9 cellular contexts compared by ENCODE assay signal in the genomic region with DNA sequence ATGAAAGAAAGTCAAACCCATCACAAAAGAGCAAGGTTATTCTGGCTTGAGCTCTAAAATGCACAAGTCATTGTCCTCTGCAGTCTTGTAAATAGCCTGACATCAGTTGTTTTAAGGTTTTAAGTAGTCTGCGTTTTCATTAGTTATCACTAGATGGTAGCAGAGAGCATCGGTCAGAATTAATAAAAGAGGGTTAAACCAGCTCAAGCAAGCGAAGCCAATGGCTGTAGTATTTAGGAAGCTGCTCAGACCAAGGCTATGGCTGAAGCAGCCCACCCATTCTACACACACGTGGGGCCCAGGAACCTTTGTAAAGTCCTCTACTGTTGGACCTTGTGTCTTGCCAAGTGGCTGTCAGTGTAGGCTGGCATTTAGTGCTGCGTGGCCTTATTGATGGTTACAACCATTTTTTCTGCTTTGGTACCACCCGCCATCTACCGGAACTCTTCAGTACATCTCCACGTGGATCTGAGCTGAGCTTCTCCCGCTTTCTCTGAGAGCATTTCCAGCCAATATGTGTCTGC. TPM values are rescaled to one million over a fixed set of nuclear protein-coding genes. Genes with fewer than 3 reads are reported as not detected.
A peak's percentile ranks its signal among the peaks of the same experiment; 100 is the strongest.
DNase-seq lines count a peak whose midpoint lies in the region; ATAC-seq, FAIRE-seq and TF ChIP-seq lines count a peak whose summit lies in the region.
"Had no signal": no experiment of that assay in that cellular context is flagged by ENCODE, and none has a peak within 500 bp of the region (broad histone marks: within the 10 kb centered on the region; RNA-seq: fewer than 3 reads in every experiment).

No MANE protein-coding gene starts in this region.

- DNase-seq in Caki2 (ENCODE audit: low read depth) = peak; percentile 44
- peak; percentile 34 for DNase-seq in HCEC 1CT
- peak; percentile 53 for DNase-seq in NCI-H345 treated with DMSO at 0.1 percent for 48 hours (lab: John Stamatoyannopoulos, UW; ENCODE audit: unreplicated experiment)
- DNase-seq in amniotic epithelial cell (ENCODE audit: low read depth) = peak; percentile 64
- DNase-seq in hepatocyte (ENCODE audit: low spot score) = peak; percentile 76
- peak; percentile 73 for DNase-seq in small intestine
- DNase-seq in T-helper 9 cell = no peak

- FAIRE-seq in small intestine (lab: Jason Lieb, UNC) = no peak

- no peak for ATAC-seq in HG02763 (IDR thresholded peaks at IDR 0.05; ENCODE audit: unreplicated experiment)

- in situ Hi-C loops in Caki2 (cut with HindIII; ENCODE audit: low pct_unique_long_range_greater_than_20kb, low sequenced_read_pairs) = no loop called here

- peak; percentile 68 for TF ChIP-seq CTCF in hepatocyte (IDR thresholded peaks at IDR 0.05; ENCODE audit: poor library complexity)

- H3K79me2 ChIP-seq in hepatocyte = no peaks in the 10 kb centered on the region

- 35% methylated on average over 9 of the region's 9 CpGs for WGBS in hepatocyte (ENCODE audit: low lambda C conversion rate, missing lambda C conversion rate)
- WGBS in small intestine, 3 donors = 19 to 30% (median 21%) methylated on average over 9 of the region's 9 CpGs

- H3K27me3 ChIP-seq in hepatocyte (no peaks in the 10 kb centered on the region), small intestine (ENCODE audit: control insufficient read depth in 2 of 2, insufficient read depth in 2 of 2, low read length in 2 of 2) (no peaks in the 10 kb centered on the region)

- H3K4me1 ChIP-seq in hepatocyte (ENCODE audit: insufficient read depth) (no peaks in the 10 kb centered on the region), small intestine (ENCODE audit: control insufficient read depth in 2 of 2, insufficient read depth in 1 of 2, low read depth in 1 of 2, low read length in 1 of 2) (no peaks in the 10 kb centered on the region)

- H2AFZ ChIP-seq in hepatocyte = no peak overlapping the region

- H3K27ac ChIP-seq in hepatocyte = no peak overlapping the region
- H3K27ac ChIP-seq in small intestine (ENCODE audit: low read depth in 1 of 2, low read length in 1 of 2) = no peak overlapping the region

- H3K36me3 ChIP-seq in hepatocyte (replicated peaks; ENCODE audit: insufficient read depth, low read depth) = no peaks in the 10 kb centered on the region
- H3K36me3 ChIP-seq in small intestine (ENCODE audit: control insufficient read depth in 2 of 2, insufficient read depth in 2 of 2, low read length in 2 of 2) = no peaks in the 10 kb centered on the region

- no peaks in the 10 kb centered on the region for H3K9me2 ChIP-seq in hepatocyte (replicated peaks; ENCODE audit: insufficient read depth)

- no peaks in the 10 kb centered on the region for H4K20me1 ChIP-seq in hepatocyte (ENCODE audit: insufficient read depth, poor library complexity, severe bottlenecking)

- H3K9me3 ChIP-seq in hepatocyte (ENCODE audit: low read depth) (no peaks in the 10 kb centered on the region), small intestine (ENCODE audit: control insufficient read depth, low read depth) (no peaks in the 10 kb centered on the region)

- H3K4me2 ChIP-seq in hepatocyte = no peak overlapping the region

- H3K4me3 ChIP-seq in hepatocyte (no peak overlapping the region), small intestine (ENCODE audit: low read depth in 1 of 2, low read length in 2 of 2) (no peak overlapping the region)

RNA-seq across cellular contexts. Expression of gene ZNF57, which starts 13.3 kb away (rescaled TPM):
- total RNA-seq in Caki2 (2014; rRNA removed; shearing (Covaris generic); ENCODE audit: low replicate concordance) = 0.37 and 0.58 TPM in 2 replicates
- total RNA-seq in hepatocyte = 8.4 and 10.0 TPM in 2 replicates
- polyA plus RNA-seq in hepatocyte (12.8 and 13.2 TPM in 2 replicates), small intestine (10 to 100 TPM in 2 of 3 donors, 1 to 10 TPM in 1; 4.5 to 19.2 (median 14.6) TPM)

RNA-seq across cellular contexts. Expression of gene ZNF556, which starts 20.3 kb away (rescaled TPM):
- total RNA-seq in Caki2 (2014; rRNA removed; shearing (Covaris generic); ENCODE audit: low replicate concordance) = 0.20 TPM in 1 of 2 replicates, not detected in the other
- 0.03 TPM in 1 of 2 replicates, not detected in the other for total RNA-seq in hepatocyte
- polyA plus RNA-seq in hepatocyte (not detected in 2 replicates), small intestine (under 1 TPM in 1 of 3 donors, not detected in 2; 0.03 TPM)
- total RNA-seq: activated CD8-positive, alpha-beta memory T cell treated with anti-CD3 and anti-CD28 coated beads for 36 hours had no signal

RNA-seq across cellular contexts. Expression of gene ZNF555, which starts 46.2 kb away (rescaled TPM):
- 3.9 and 12.4 TPM in 2 replicates for total RNA-seq in Caki2 (2014; rRNA removed; shearing (Covaris generic); ENCODE audit: low replicate concordance)
- total RNA-seq in hepatocyte = 6.4 and 7.4 TPM in 2 replicates
- polyA plus RNA-seq in hepatocyte = 2.7 and 3.0 TPM in 2 replicates
- 1 to 10 TPM; 1.5 to 2.2 (median 1.6) TPM for polyA plus RNA-seq in small intestine

RNA-seq across cellular contexts. Expression of gene ZNF77, which starts 57.3 kb away (rescaled TPM):
- 2.2 TPM in 1 of 2 replicates, not detected in the other for total RNA-seq in Caki2 (2014; rRNA removed; shearing (Covaris generic); ENCODE audit: low replicate concordance)
- total RNA-seq in hepatocyte = 3.3 and 3.4 TPM in 2 replicates
- polyA plus RNA-seq in hepatocyte (1.8 and 2.2 TPM in 2 replicates), small intestine (1 to 10 TPM; 1.1 to 2.2 (median 1.6) TPM)
